In genomic region chr20:61627791-61628415, GRCh38 we compare ENCODE assay signal across 22 cellular contexts.
"Had no signal": no experiment of that assay in that cellular context is flagged by ENCODE, and none has a peak within 500 bp of the region (broad histone marks: within the 10 kb centered on the region; RNA-seq: fewer than 3 reads in every experiment).

No MANE protein-coding gene starts in this region.

- H3K36me3 ChIP-seq: MG63, SJCRH30 had no signal

- H3K27ac ChIP-seq: SJCRH30 had no signal

- H3K9me3 ChIP-seq: MG63, SJCRH30 had no signal

- H3K4me3 ChIP-seq: MG63, SJCRH30 had no signal

- ATAC-seq: HepG2, Panc1, PC-3, SK-N-SH treated with all-trans-retinoic acid at 6 μM for 48 hours had no signal

- DNase-seq: IMR-90, Karpas-422, KG1, MG63, NCI-H1092, NCI-H1105 treated with DMSO at 0.1 percent for 48 hours, NCI-H1417 treated with DMSO at 0.1 percent for 48 hours, NCI-H2029, NCI-H2081 treated with DMSO at 0.1 percent for 48 hours, NCI-H2171, NCI-H226, NCI-H446, NCI-H510A, NCI-H524 treated with DMSO at 0.1 percent for 48 hours, NCI-H69, NCI-H774, PC-3, SHP77 treated with DMSO at 0.1 percent for 48 hours had no signal
